ENCODE assay signal across 8 cellular contexts in the genomic region with DNA sequence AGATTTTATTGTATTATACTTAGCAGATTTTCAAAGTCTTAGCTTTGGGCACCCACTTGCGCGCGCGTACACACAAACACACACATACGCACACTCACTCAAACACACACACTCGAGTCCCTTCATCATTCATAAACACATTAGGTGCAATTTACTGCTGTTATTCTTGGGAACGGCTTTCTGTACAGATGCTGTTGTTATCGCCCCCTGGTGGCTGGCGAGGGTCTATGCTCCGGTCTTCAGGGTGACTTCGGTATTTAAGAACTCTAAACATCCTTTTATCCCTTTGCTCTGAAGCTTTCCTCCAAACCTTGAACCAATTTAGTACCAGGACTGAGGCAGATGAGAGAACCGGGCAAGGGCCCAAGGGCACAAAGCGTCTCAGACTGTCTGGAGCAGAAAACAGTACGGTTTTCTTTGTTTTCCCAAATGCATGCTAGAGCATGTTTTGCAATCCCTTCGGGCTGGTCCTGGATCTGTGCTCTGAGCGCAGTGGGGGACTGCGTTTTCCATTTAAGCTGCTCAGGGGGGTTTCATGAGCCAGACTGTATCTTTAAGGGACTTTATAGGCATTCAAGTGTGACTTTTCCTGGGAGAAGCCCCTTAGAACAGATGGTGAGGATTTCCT. TPM values are rescaled to one million over a fixed set of nuclear protein-coding genes. Genes with fewer than 3 reads are reported as not detected.
A peak's percentile ranks its signal among the peaks of the same experiment; 100 is the strongest.
DNase-seq lines count a peak whose midpoint lies in the region; FAIRE-seq and TF ChIP-seq lines count a peak whose summit lies in the region.

No MANE protein-coding gene starts in this region.

- H3T11ph ChIP-seq in H9 (ENCODE audit: low read length): no peak overlapping the region

- H4K20me1 ChIP-seq in H9 (ENCODE audit: control insufficient read depth, insufficient read depth, insufficient read length): no peaks in the 10 kb centered on the region

- no peak overlapping the region for H2AK5ac ChIP-seq in H9 (ENCODE audit: insufficient read length, low read length)

- no peak overlapping the region for H3K4me2 ChIP-seq in H9 (ENCODE audit: insufficient read depth, insufficient read length, low read length)

- no peak overlapping the region for H2BK120ac ChIP-seq in H9 (ENCODE audit: low read depth, low read length, poor library complexity, severe bottlenecking)

- H3K23me2 ChIP-seq in H9 (ENCODE audit: insufficient read length, low read depth, low read length, poor library complexity, severe bottlenecking): no peaks in the 10 kb centered on the region

- no peak overlapping the region for H2BK5ac ChIP-seq in H9 (ENCODE audit: insufficient read length, low read length)

- H3K56ac ChIP-seq in H9 (ENCODE audit: insufficient read length, low read depth, low read length): no peak overlapping the region

- H2BK20ac ChIP-seq in H9 (ENCODE audit: low read depth, low read length, poor library complexity, severe bottlenecking): no peak overlapping the region

- H3K9ac ChIP-seq in H9 (ENCODE audit: extremely low read depth, insufficient read length, low read length) (no peak overlapping the region), kidney (ENCODE audit: low read length in 2 of 2) (no peak overlapping the region)

- intact Hi-C loops in kidney (cut with DNase I): no loop called here

- no peak overlapping the region for H4K5ac ChIP-seq in H9 (ENCODE audit: insufficient read length, low read depth, low read length)

- peak overlapping the region; percentile 16 to 85; a peak in 2 of 5 replicates for H3K4me3 Mint-ChIP-seq in H9

- WGBS in H9 (ENCODE audit: extremely low coverage, insufficient read length, low lambda C conversion rate): no CpG with 5 or more reads among the region's 17 CpGs

- H3K9me3 Mint-ChIP-seq in H9: no peaks in the 10 kb centered on the region

- H2BK12ac ChIP-seq in H9 (ENCODE audit: insufficient read length, low read depth, low read length): no peak overlapping the region

- no peaks in the 10 kb centered on the region for H3K36me3 Mint-ChIP-seq in H9 (ENCODE audit: insufficient read depth in 1 of 3, low read depth in 3 of 3)

- H2AFZ ChIP-seq in H9 (ENCODE audit: low read length): no peak overlapping the region

- no peaks in the 10 kb centered on the region for H3K36me3 ChIP-seq in kidney (ENCODE audit: control insufficient read depth in 1 of 2, insufficient read depth in 2 of 2, low read length in 2 of 2)

- no peak overlapping the region for H3K18ac ChIP-seq in H9 (ENCODE audit: insufficient read length, low read depth, low read length)

- H4K8ac ChIP-seq in H9 (replicated peaks; ENCODE audit: insufficient read length, low read depth, low read length): no peak overlapping the region

- no peak overlapping the region for H3K14ac ChIP-seq in H9 (ENCODE audit: insufficient read depth, low read length)

- peak; percentile 55 for DNase-seq in NCI-H2196 (lab: John Stamatoyannopoulos, UW; ENCODE audit: unreplicated experiment)
- DNase-seq in NCI-H2196 treated with DMSO at 0.1 percent for 48 hours (lab: John Stamatoyannopoulos, UW; ENCODE audit: unreplicated experiment): no peak
- DNase-seq in H9: peak; percentile 74
- DNase-seq in NB4 (ENCODE audit: low read depth): peak; percentile 75
- peak in 4 of 5 experiments; percentile 16 to 63 (median 22) for DNase-seq in T-helper 2 cell
- DNase-seq in cardiac fibroblast (ENCODE audit: low read depth in 2 of 2): peak; percentile 88 to 90
- peak; percentile 83 for DNase-seq in kidney
- DNase-seq in stimulated activated CD4-positive, alpha-beta T cell treated with anti-CD3 and anti-CD28 coated beads, Interleukin-1b, Interleukin-23, amount 100 ng/mL, for 24 hours (ENCODE audit: low read depth in 4 of 4, low spot score in 1 of 4): peak; percentile 17 to 54 (median 36)

- no peak for FAIRE-seq in kidney (lab: Jason Lieb, UNC)

- H3K4ac ChIP-seq in H9 (ENCODE audit: low read depth, low read length): no peak overlapping the region

- H4K91ac ChIP-seq in H9 (ENCODE audit: insufficient read length, low read depth, low read length): no peak overlapping the region

- H3K9me3 ChIP-seq in H9 (ENCODE audit: control insufficient read depth, low read depth, low read length) (no peaks in the 10 kb centered on the region), kidney (ENCODE audit: control insufficient read depth in 1 of 2, low read length in 2 of 2) (no peaks in the 10 kb centered on the region)

- H3K4me1 Mint-ChIP-seq in H9: peaks cover 24% of the 10 kb centered on the region in 2 experiments

- no peak overlapping the region for H2BK15ac ChIP-seq in H9 (ENCODE audit: low read depth, low read length)

- H3K4me3 ChIP-seq in NB4 (ENCODE audit: low read depth, low read length): no peak overlapping the region
- H3K4me3 ChIP-seq in cardiac fibroblast (replicated peaks in 1 of 2; ENCODE audit: low read depth in 2 of 2, low read length in 2 of 2): no peak overlapping the region
- H3K4me3 ChIP-seq in kidney (ENCODE audit: low read length in 2 of 2): no peak overlapping the region

- no peaks in the 10 kb centered on the region for H3K79me2 ChIP-seq in H9 (ENCODE audit: insufficient read depth, low read length)

- peaks cover 77% of the 10 kb centered on the region for H3K27me3 Mint-ChIP-seq in H9 (ENCODE audit: low read depth)

- H3K4me1 ChIP-seq in H9 (ENCODE audit: insufficient read depth, low read length) (0 out of 2 replicates have a peak, but pooled peaks cover 2% of the 10 kb centered on the region), kidney (ENCODE audit: control insufficient read depth in 1 of 2, insufficient read depth in 1 of 2, low read depth in 1 of 2, low read length in 2 of 2) (no peaks in the 10 kb centered on the region)

- TF ChIP-seq POLR2A in NB4 (IDR thresholded peaks at IDR 0.05; ENCODE audit: extremely low read depth, insufficient read length): no peak

- H3K27ac Mint-ChIP-seq in H9: no peak overlapping the region

- H3K27me3 ChIP-seq in H9 (ENCODE audit: insufficient read depth, low read length): peaks cover 17% of the 10 kb centered on the region

- no peaks in the 10 kb centered on the region for H3K79me1 ChIP-seq in H9 (ENCODE audit: insufficient read depth, low read depth, low read length, poor library complexity, severe bottlenecking)

- H3K27ac ChIP-seq in H9 (ENCODE audit: insufficient read length, low read depth, low read length): no peak overlapping the region
- H3K27ac ChIP-seq in kidney (ENCODE audit: low read depth in 2 of 2, low read length in 2 of 2): no peak overlapping the region

- no peak overlapping the region for H3K23ac ChIP-seq in H9 (ENCODE audit: insufficient read length, low read depth, low read length)

- peak; percentile 92 for TF ChIP-seq CTCF in H9 (conservative IDR thresholded peaks at IDR 0.05)
- TF ChIP-seq CTCF in NB4 (IDR thresholded peaks at IDR 0.05; ENCODE audit: low read depth, low read length): peak; percentile 91
- TF ChIP-seq CTCF in cardiac fibroblast (IDR thresholded peaks at IDR 0.05; ENCODE audit: low read depth, low read length): peak; percentile 88
- peak; percentile 92 for TF ChIP-seq CTCF in kidney (IDR thresholded peaks at IDR 0.05; ENCODE audit: borderline replicate concordance, extremely low read depth, insufficient read depth)

RNA-seq across cellular contexts. Expression of a gene that starts 1.7 kb away (rescaled TPM):
- 0.75 and 0.92 TPM in 2 replicates for total RNA-seq in H9 (2021)
- 54.1 TPM for total RNA-seq in kidney
- polyA plus RNA-seq in kidney (ENCODE audit: insufficient read depth, low read depth, low replicate concordance): 14.5 TPM

Comparison
In these comparisons a context has a peak if more than half of its experiments do, and no peak if none do; other contexts are left out.
1. RNA of a gene that starts 1.7 kb away (total RNA-seq): 54.1 TPM in kidney (single experiment); 0.75 to 0.92 TPM in H9; every median in the first group is over 10 times any median in the second.
2. Peak in every context shown above with its lines, with median percentiles within 50 percentile points of each other: CTCF ChIP-seq.